1 cellular context compared by ENCODE assay signal in genomic region chr9:124110307-124110915, GRCh38.
TF ChIP-seq lines count a peak whose summit lies in the region.

No MANE protein-coding gene starts in this region.

TF ChIP-seq in GM12878, 131 proteins besides CTCF, POLR2A, EP300 and RAD21 (continued from another document and continues in another):
- TF ChIP-seq IRF5 (IDR thresholded peaks at IDR 0.05; ENCODE audit: borderline replicate concordance) (no peak), USF2 (IDR thresholded peaks at IDR 0.05; ENCODE audit: borderline replicate concordance, low read depth, low read length) (no peak), RELA (IDR thresholded peaks at IDR 0.05; ENCODE audit: borderline replicate concordance, partially characterized antibody) (no peak), EED (IDR thresholded peaks at IDR 0.05; ENCODE audit: low read depth) (no peak), NR2F1 (conservative IDR thresholded peaks at IDR 0.05) (no peak), MLLT1 (IDR thresholded peaks at IDR 0.05) (no peak), ZBTB40 (IDR thresholded peaks at IDR 0.05; ENCODE audit: borderline replicate concordance) (peak; percentile 91), IKZF2 (IDR thresholded peaks at IDR 0.05) (no peak), SIN3A (IDR thresholded peaks at IDR 0.05; ENCODE audit: low read depth, low read length) (peak; percentile 97), ZNF24 (IDR thresholded peaks at IDR 0.05) (no peak), POLR2AphosphoS2 (IDR thresholded peaks at IDR 0.05; ENCODE audit: low read depth, low read length) (no peak), BCL3 (IDR thresholded peaks at IDR 0.05; ENCODE audit: borderline replicate concordance, insufficient read depth, low read depth, low read length, poor library complexity, severe bottlenecking) (no peak), ATF2 (IDR thresholded peaks at IDR 0.05; ENCODE audit: low read length) (no peak), YBX1 (IDR thresholded peaks at IDR 0.05) (no peak), PML (IDR thresholded peaks at IDR 0.05; ENCODE audit: low read length) (no peak), CREM (IDR thresholded peaks at IDR 0.05; ENCODE audit: low read depth) (no peak), NR2C1 (IDR thresholded peaks at IDR 0.05) (no peak), ETV6 (conservative IDR thresholded peaks at IDR 0.05 in 1 of 2, IDR thresholded peaks at IDR 0.05 in 1 of 2; ENCODE audit: borderline replicate concordance in 1 of 2, low read depth in 1 of 2) (no peak), RBBP5 (conservative IDR thresholded peaks at IDR 0.05) (no peak), ZSCAN29 (IDR thresholded peaks at IDR 0.05) (no peak), RUNX3 (IDR thresholded peaks at IDR 0.05; ENCODE audit: low read length) (no peak), ZNF687 (IDR thresholded peaks at IDR 0.05) (no peak), PRDM15 (CRISPR knock-in tag; IDR thresholded peaks at IDR 0.05) (no peak), IRF3 (IDR thresholded peaks at IDR 0.05) (no peak), GABPA (IDR thresholded peaks at IDR 0.05; ENCODE audit: low read depth) (no peak), KDM1A (IDR thresholded peaks at IDR 0.05; ENCODE audit: borderline replicate concordance) (no peak), JUND (IDR thresholded peaks at IDR 0.05; ENCODE audit: low read depth, low read length) (no peak), ATF3 (IDR thresholded peaks at IDR 0.05; ENCODE audit: borderline replicate concordance, extremely low read depth, low read depth, low read length) (no peak), MTA2 (IDR thresholded peaks at IDR 0.05; ENCODE audit: low read depth) (no peak), TBL1XR1 (IDR thresholded peaks at IDR 0.05; ENCODE audit: low read depth, low read length) (no peak), POLR2AphosphoS5 (IDR thresholded peaks at IDR 0.05; ENCODE audit: low read length) (no peak), PAX5 (IDR thresholded peaks at IDR 0.05; ENCODE audit: borderline replicate concordance, low read depth, low read length) (no peak), IRF4 (IDR thresholded peaks at IDR 0.05; ENCODE audit: low read depth, low read length) (peak; percentile 52; the same call in 1 of the 2 replicates), E2F4 (IDR thresholded peaks at IDR 0.05; ENCODE audit: low read depth, low read length) (no peak), YY1 (IDR thresholded peaks at IDR 0.05; ENCODE audit: low read depth, low read length) (peak; percentile 56; the same call in 1 of the 2 replicates), SUPT20H (IDR thresholded peaks at IDR 0.05; ENCODE audit: borderline replicate concordance, control insufficient read depth, low read depth, low read length) (no peak), ZNF384 (IDR thresholded peaks at IDR 0.05; ENCODE audit: borderline replicate concordance, low read depth, low read length) (no peak), RAD51 (IDR thresholded peaks at IDR 0.05) (no peak), SUZ12 (IDR thresholded peaks at IDR 0.05; ENCODE audit: unreplicated experiment) (no peak), NBN (IDR thresholded peaks at IDR 0.05) (no peak)
